ENCODE assay signal across 9 cellular contexts in the genomic region with DNA sequence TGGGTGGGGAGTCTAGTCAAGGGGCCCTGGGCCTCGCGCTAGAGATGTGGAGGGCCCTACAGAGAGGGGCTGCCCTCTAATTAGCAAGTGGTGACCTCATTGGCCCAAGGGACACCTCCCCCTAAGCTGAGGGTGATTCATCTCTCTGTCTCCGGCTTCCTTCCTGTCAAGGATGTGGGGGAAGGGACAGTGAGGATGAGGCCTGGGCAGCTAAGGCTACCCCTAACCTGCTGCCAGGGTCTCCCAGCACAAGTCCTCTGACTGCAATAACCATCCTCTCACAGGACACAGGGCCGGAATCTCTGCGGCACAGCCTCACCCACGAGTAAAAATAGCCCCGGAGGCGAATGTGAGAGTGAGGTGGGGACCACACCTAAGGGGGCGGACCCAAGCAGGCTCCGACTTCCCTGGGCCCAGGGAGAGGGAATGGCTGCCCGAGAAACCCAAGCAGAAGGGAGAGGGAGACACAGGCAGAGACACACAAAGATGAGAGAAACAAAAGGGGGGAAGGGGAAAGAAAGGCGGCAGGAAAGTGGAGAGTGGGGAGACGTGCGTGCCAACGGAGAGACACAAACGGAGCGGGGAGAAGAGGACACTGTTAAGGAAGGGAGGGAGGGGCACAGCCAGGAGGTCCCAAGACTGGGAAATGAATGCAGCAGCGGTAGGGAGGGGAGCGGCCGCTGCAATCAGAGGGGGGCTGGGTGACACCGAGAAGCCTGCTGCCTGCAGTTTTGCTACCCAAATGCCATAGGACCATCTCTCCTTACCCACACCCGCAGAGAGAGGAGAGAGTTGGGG. TPM values are rescaled to one million over a fixed set of nuclear protein-coding genes. Genes with fewer than 3 reads are reported as not detected.
DNase-seq lines count a peak whose midpoint lies in the region; ATAC-seq, FAIRE-seq and TF ChIP-seq lines count a peak whose summit lies in the region.
"Had no signal": no experiment of that assay in that cellular context is flagged by ENCODE, and none has a peak within 500 bp of the region (broad histone marks: within the 10 kb centered on the region; RNA-seq: fewer than 3 reads in every experiment).

No MANE protein-coding gene starts in this region.

- H2AFZ ChIP-seq in K562 (ENCODE audit: low read depth, low read length), result no peak overlapping the region

- H3K27ac ChIP-seq in K562 (ENCODE audit: extremely low read depth, low read depth, low read length), result peak overlapping the region; percentile 95

- peak overlapping the region; percentile 100 for H3K4me2 ChIP-seq in K562 (ENCODE audit: insufficient read depth, low read length)

- intact Hi-C loops in K562 (cut with micrococcal nuclease), result loop anchor here (1.0 to 10.0 kb wide), 4 partner anchors 32 to 240 kb away; a partner anchor contains a TSS

- DNase-seq in GM03348 (ENCODE audit: low spot score) (peak; percentile 80), HT1080 (ENCODE audit: low read depth) (peak; percentile 88), T-helper 22 cell (ENCODE audit: low read depth) (peak; percentile 67), K562 (ENCODE audit: extremely low read depth in 1 of 4, low spot score in 3 of 4) (peak; percentile 85 to 96 (median 90)), iPS-NIHi7 (ENCODE audit: extremely low spot score) (peak; percentile 82), epidermal melanocyte (ENCODE audit: insufficient read length, low spot score) (no peak), SHP77 (lab: John Stamatoyannopoulos, UW) (no peak)
- DNase-seq in stimulated activated CD4-positive, alpha-beta T cell treated with anti-CD3 and anti-CD28 coated beads, Interleukin-2, amount 100 ng/mL, for 24 hours, result peak; percentile 52 to 61

- H3K9ac ChIP-seq in K562 (ENCODE audit: insufficient read depth in 1 of 2, low read depth in 2 of 2, low read length in 2 of 2), result peak overlapping the region; percentile 99

- TF ChIP-seq POLR2A in K562 (conservative IDR thresholded peaks at IDR 0.05), result peak; percentile 88

- peak; percentile 48 for ATAC-seq in K562

- CTCF ChIA-PET in K562 (lab: Yijun Ruan, JAX; ENCODE audit: low intra/inter-chr PET ratio), result interaction anchor here (0.5 kb wide), 1 partner anchor 129 kb away, joined by 4 read pairs; no protein-coding TSS in a partner anchor

- H3K27me3 ChIP-seq in K562 (ENCODE audit: control insufficient read depth in 2 of 2, insufficient read depth in 2 of 2, low read length in 2 of 2), result no peaks in the 10 kb centered on the region

- H3K4me3 ChIP-seq in K562, result peak overlapping the region; percentile 77

- H3K9me1 ChIP-seq in K562 (ENCODE audit: control insufficient read depth, insufficient read depth, low read length), result no peaks in the 10 kb centered on the region

- H3K9me3 ChIP-seq in K562 (replicated peaks; ENCODE audit: control insufficient read depth, insufficient read depth, low read depth, low read length), result no peaks in the 10 kb centered on the region

- FAIRE-seq in K562 (lab: Jason Lieb, UNC), result peak; percentile 86
- FAIRE-seq: frontal cortex had no signal

- TF ChIP-seq RAD21 in K562 (CRISPR knock-in tag; conservative IDR thresholded peaks at IDR 0.05 in 1 of 2, IDR thresholded peaks at IDR 0.05 in 1 of 2), result no peak; a peak in 1 of 4 replicates

- TF ChIP-seq CTCF in K562 (IDR thresholded peaks at IDR 0.05 in 2 of 3, conservative IDR thresholded peaks at IDR 0.05 in 1 of 3; ENCODE audit: insufficient read depth in 2 of 3, low read depth in 1 of 3, low read length in 3 of 3), result no peak; a peak in 1 of 6 replicates

- in situ Hi-C loops in K562 (cut with MboI), result no loop called here

- peaks cover 56% of the 10 kb centered on the region for H3K36me3 ChIP-seq in K562 (ENCODE audit: control insufficient read depth, insufficient read depth, low read length)

- BruUV-seq in K562 (replicated peaks; lab: Mats Ljungman, UMichigan), result no TSS peak

- peaks cover 24% of the 10 kb centered on the region for H4K20me1 ChIP-seq in K562 (replicated peaks; ENCODE audit: control insufficient read depth, insufficient read depth, low read length)

- peaks cover 79% of the 10 kb centered on the region for H3K79me2 ChIP-seq in K562 (ENCODE audit: control insufficient read depth, insufficient read depth, low read length)

- POLR2A ChIA-PET in K562 (lab: Yijun Ruan, JAX), result interaction anchor here (0.5 to 13.1 kb wide), 29 partner anchors 9 to 216 kb away, joined by 3 to 236 read pairs (median 4); a partner anchor contains a TSS

- peak; percentile 88 for TF ChIP-seq EP300 in K562 (IDR thresholded peaks at IDR 0.05; ENCODE audit: low read length)

- H3K4me1 ChIP-seq in K562 (replicated peaks in 1 of 2; ENCODE audit: control insufficient read depth in 2 of 2, insufficient read depth in 2 of 2, low read length in 2 of 2), result peaks cover 43 to 54% of the 10 kb centered on the region in 2 experiments

- under 1% methylated on average over 22 of the region's 22 CpGs for WGBS in K562 (ENCODE audit: insufficient coverage, low coverage, missing lambda C conversion rate)

RNA-seq across cellular contexts. Expression of a gene that starts 1.4 kb away (rescaled TPM):
- total RNA-seq in HT1080 (2014; rRNA removed; shearing (Covaris generic)), result 1,383 and 1,400 TPM in 2 replicates
- polyA plus RNA-seq in HT1080 (2015; cell fraction: cytosol; rRNA removed), result 722 and 789 TPM in 2 replicates
- 539 and 564 TPM in 2 replicates for polyA plus RNA-seq in HT1080 (2015; cell fraction: nucleus; rRNA removed)
- total RNA-seq in K562 (2011; cell fraction: chromatin; rRNA removed; ENCODE audit: low replicate concordance), result 323 and 864 TPM in 2 replicates
- 1,156 and 1,371 TPM in 2 replicates for total RNA-seq in K562 (2011; cell fraction: nucleolus; rRNA removed)
- total RNA-seq in K562 (2011; cell fraction: nucleoplasm; rRNA removed), result 762 and 847 TPM in 2 replicates
- total RNA-seq in K562 (2014; rRNA removed) (1,815 and 2,459 TPM in 2 replicates), K562 (2014; rRNA removed; fragmentation: Illumina TruSeq; extraction: Trizol) (1,777 and 1,808 TPM in 2 replicates), K562 (2015; rRNA removed; fragmentation: Illumina TruSeq; extraction: Trizol) (1,968 and 1,998 TPM in 2 replicates), K562 (2021) (1,487 and 1,494 TPM in 2 replicates)
- polyA plus RNA-seq in K562 (2011; rRNA removed) (1,850 and 2,419 TPM in 2 replicates), K562 (2014; fragmentation: Illumina TruSeq; extraction: Trizol) (2,238 and 2,336 TPM in 2 replicates), K562 (2014; fragmentation: Nextera tagmentation; extraction: Ambion mirVana) (1,000 to 10,000 TPM; 1,267 to 1,594 TPM), K562 (2014; rRNA removed) (1,650 and 1,824 TPM in 2 replicates)
- 2,072 and 2,650 TPM in 2 replicates for polyA plus RNA-seq in K562 (2011; cell fraction: cytosol; rRNA removed)
- 706 and 710 TPM in 2 replicates for polyA plus RNA-seq in K562 (2011; cell fraction: nucleus; rRNA removed)
- polyA plus RNA-seq in K562 (2012), result 1,359 and 2,108 TPM in 2 replicates
- polyA minus RNA-seq in K562 (2011; rRNA and poly(A)+ RNA removed), result 1,034 and 1,248 TPM in 2 replicates
- polyA minus RNA-seq in K562 (2011; cell fraction: cytosol; rRNA and poly(A)+ RNA removed), result 611 and 812 TPM in 2 replicates
- 223 and 327 TPM in 2 replicates for polyA minus RNA-seq in K562 (2011; cell fraction: nucleus; rRNA and poly(A)+ RNA removed)

RNA-seq across cellular contexts. Expression of a gene that starts 4.9 kb away (rescaled TPM):
- 9.5 and 10.2 TPM in 2 replicates for total RNA-seq in HT1080 (2014; rRNA removed; shearing (Covaris generic))
- polyA plus RNA-seq in HT1080 (2015; cell fraction: cytosol; rRNA removed), result 6.3 and 6.8 TPM in 2 replicates
- 117 and 128 TPM in 2 replicates for polyA plus RNA-seq in HT1080 (2015; cell fraction: nucleus; rRNA removed)
- total RNA-seq in K562 (2011; cell fraction: chromatin; rRNA removed; ENCODE audit: low replicate concordance), result 1,865 and 2,284 TPM in 2 replicates
- total RNA-seq in K562 (2011; cell fraction: nucleolus; rRNA removed), result 827 and 897 TPM in 2 replicates
- 1,204 and 1,437 TPM in 2 replicates for total RNA-seq in K562 (2011; cell fraction: nucleoplasm; rRNA removed)
- total RNA-seq in K562 (2014; rRNA removed) (21.1 and 34.7 TPM in 2 replicates), K562 (2014; rRNA removed; fragmentation: Illumina TruSeq; extraction: Trizol) (46.6 and 47.6 TPM in 2 replicates), K562 (2015; rRNA removed; fragmentation: Illumina TruSeq; extraction: Trizol) (34.3 and 37.9 TPM in 2 replicates), K562 (2021) (75.4 and 82.7 TPM in 2 replicates)
- polyA plus RNA-seq in K562 (2011; rRNA removed) (104 and 202 TPM in 2 replicates), K562 (2014; fragmentation: Illumina TruSeq; extraction: Trizol) (52.5 and 52.8 TPM in 2 replicates), K562 (2014; fragmentation: Nextera tagmentation; extraction: Ambion mirVana) (10 to 100 TPM; 12.5 to 14.0 TPM), K562 (2014; rRNA removed) (80.2 and 84.7 TPM in 2 replicates)
- 42.0 and 70.8 TPM in 2 replicates for polyA plus RNA-seq in K562 (2011; cell fraction: cytosol; rRNA removed)
- polyA plus RNA-seq in K562 (2011; cell fraction: nucleus; rRNA removed), result 1,103 and 1,564 TPM in 2 replicates
- polyA plus RNA-seq in K562 (2012), result 30.9 and 84.7 TPM in 2 replicates
- 112 and 145 TPM in 2 replicates for polyA minus RNA-seq in K562 (2011; rRNA and poly(A)+ RNA removed)
- 40.0 and 59.2 TPM in 2 replicates for polyA minus RNA-seq in K562 (2011; cell fraction: cytosol; rRNA and poly(A)+ RNA removed)
- polyA minus RNA-seq in K562 (2011; cell fraction: nucleus; rRNA and poly(A)+ RNA removed), result 239 and 424 TPM in 2 replicates

RNA-seq across cellular contexts. Expression of a gene that starts 5.8 kb away (rescaled TPM):
- 36.0 and 36.2 TPM in 2 replicates for total RNA-seq in HT1080 (2014; rRNA removed; shearing (Covaris generic))
- 27.0 and 28.8 TPM in 2 replicates for polyA plus RNA-seq in HT1080 (2015; cell fraction: cytosol; rRNA removed)
- 39.8 and 42.5 TPM in 2 replicates for polyA plus RNA-seq in HT1080 (2015; cell fraction: nucleus; rRNA removed)
- total RNA-seq in K562 (2011; cell fraction: chromatin; rRNA removed; ENCODE audit: low replicate concordance), result 32.6 and 90.1 TPM in 2 replicates
- total RNA-seq in K562 (2011; cell fraction: nucleolus; rRNA removed), result 71.7 and 82.4 TPM in 2 replicates
- 58.1 and 66.3 TPM in 2 replicates for total RNA-seq in K562 (2011; cell fraction: nucleoplasm; rRNA removed)
- total RNA-seq in K562 (2014; rRNA removed) (45.4 and 59.1 TPM in 2 replicates), K562 (2014; rRNA removed; fragmentation: Illumina TruSeq; extraction: Trizol) (10.6 and 12.7 TPM in 2 replicates), K562 (2015; rRNA removed; fragmentation: Illumina TruSeq; extraction: Trizol) (32.3 and 34.6 TPM in 2 replicates), K562 (2021) (31.4 and 36.3 TPM in 2 replicates)
- polyA plus RNA-seq in K562 (2011; rRNA removed) (21.4 and 30.4 TPM in 2 replicates), K562 (2014; fragmentation: Illumina TruSeq; extraction: Trizol) (15.6 and 29.3 TPM in 2 replicates), K562 (2014; fragmentation: Nextera tagmentation; extraction: Ambion mirVana) (1 to 10 TPM; 1.8 to 3.4 TPM), K562 (2014; rRNA removed) (36.2 and 42.1 TPM in 2 replicates)
- 43.7 and 63.5 TPM in 2 replicates for polyA plus RNA-seq in K562 (2011; cell fraction: cytosol; rRNA removed)
- 124 and 167 TPM in 2 replicates for polyA plus RNA-seq in K562 (2011; cell fraction: nucleus; rRNA removed)
- polyA plus RNA-seq in K562 (2012), result 54.5 and 69.9 TPM in 2 replicates
- 3.4 and 4.6 TPM in 2 replicates for polyA minus RNA-seq in K562 (2011; rRNA and poly(A)+ RNA removed)
- polyA minus RNA-seq in K562 (2011; cell fraction: cytosol; rRNA and poly(A)+ RNA removed), result 9.1 and 12.9 TPM in 2 replicates
- 21.1 and 26.4 TPM in 2 replicates for polyA minus RNA-seq in K562 (2011; cell fraction: nucleus; rRNA and poly(A)+ RNA removed)

RNA-seq across cellular contexts. Expression of a gene that starts 11.7 kb away (rescaled TPM):
- not detected in 2 replicates for total RNA-seq in HT1080 (2014; rRNA removed; shearing (Covaris generic))
- not detected in 2 replicates for polyA plus RNA-seq in HT1080 (2015; cell fraction: cytosol; rRNA removed)
- not detected in 2 replicates for polyA plus RNA-seq in HT1080 (2015; cell fraction: nucleus; rRNA removed)
- total RNA-seq in K562 (2011; cell fraction: chromatin; rRNA removed; ENCODE audit: low replicate concordance), result 0.23 and 0.79 TPM in 2 replicates
- 0.79 and 0.83 TPM in 2 replicates for total RNA-seq in K562 (2011; cell fraction: nucleolus; rRNA removed)
- 0.73 and 1.4 TPM in 2 replicates for total RNA-seq in K562 (2011; cell fraction: nucleoplasm; rRNA removed)
- total RNA-seq in K562 (2014; rRNA removed) (0.45 TPM in 1 of 2 replicates, not detected in the other), K562 (2014; rRNA removed; fragmentation: Illumina TruSeq; extraction: Trizol) (0.11 and 0.13 TPM in 2 replicates), K562 (2015; rRNA removed; fragmentation: Illumina TruSeq; extraction: Trizol) (0.14 TPM in 1 of 2 replicates, not detected in the other), K562 (2021) (0.47 and 0.75 TPM in 2 replicates)
- polyA plus RNA-seq in K562 (2011; rRNA removed) (0.24 and 0.30 TPM in 2 replicates), K562 (2014; fragmentation: Illumina TruSeq; extraction: Trizol) (0.75 and 0.77 TPM in 2 replicates), K562 (2014; fragmentation: Nextera tagmentation; extraction: Ambion mirVana) (under 1 TPM; 0.15 to 0.32 TPM), K562 (2014; rRNA removed) (0.27 and 1.2 TPM in 2 replicates)
- polyA plus RNA-seq in K562 (2011; cell fraction: cytosol; rRNA removed), result 0.36 and 0.44 TPM in 2 replicates
- 0.80 and 2.1 TPM in 2 replicates for polyA plus RNA-seq in K562 (2011; cell fraction: nucleus; rRNA removed)
- polyA plus RNA-seq in K562 (2012), result 0.73 and 1.2 TPM in 2 replicates
- polyA minus RNA-seq in K562 (2011; rRNA and poly(A)+ RNA removed), result 0.18 TPM in 1 of 2 replicates, not detected in the other
- polyA minus RNA-seq in K562 (2011; cell fraction: cytosol; rRNA and poly(A)+ RNA removed), result 0.48 TPM in 1 of 2 replicates, not detected in the other
- polyA minus RNA-seq in K562 (2011; cell fraction: nucleus; rRNA and poly(A)+ RNA removed), result 0.33 and 0.40 TPM in 2 replicates
- total RNA-seq: frontal cortex had no signal

RNA-seq across cellular contexts. Expression of a gene that starts 13.4 kb away (rescaled TPM):
- total RNA-seq in HT1080 (2014; rRNA removed; shearing (Covaris generic)), result not detected in 2 replicates
- not detected in 2 replicates for polyA plus RNA-seq in HT1080 (2015; cell fraction: cytosol; rRNA removed)
- 0.28 TPM in 1 of 2 replicates, not detected in the other for polyA plus RNA-seq in HT1080 (2015; cell fraction: nucleus; rRNA removed)
- total RNA-seq in K562 (2011; cell fraction: chromatin; rRNA removed; ENCODE audit: low replicate concordance), result 2.3 and 4.9 TPM in 2 replicates
- 1.8 and 2.0 TPM in 2 replicates for total RNA-seq in K562 (2011; cell fraction: nucleolus; rRNA removed)
- 3.0 and 6.3 TPM in 2 replicates for total RNA-seq in K562 (2011; cell fraction: nucleoplasm; rRNA removed)
- total RNA-seq in K562 (2014; rRNA removed) (not detected in 2 replicates), K562 (2014; rRNA removed; fragmentation: Illumina TruSeq; extraction: Trizol) (not detected in 2 replicates), K562 (2015; rRNA removed; fragmentation: Illumina TruSeq; extraction: Trizol) (not detected in 2 replicates), K562 (2021) (0.20 TPM in 1 of 2 replicates, not detected in the other)
- polyA plus RNA-seq in K562 (2011; rRNA removed) (0.20 and 0.35 TPM in 2 replicates), K562 (2014; fragmentation: Illumina TruSeq; extraction: Trizol) (0.33 TPM in 1 of 2 replicates, not detected in the other), K562 (2014; fragmentation: Nextera tagmentation; extraction: Ambion mirVana) (under 1 TPM in 1 of 2 experiments, not detected in 1; 0.06 TPM), K562 (2014; rRNA removed) (0.09 TPM in 1 of 2 replicates, not detected in the other)
- polyA plus RNA-seq in K562 (2011; cell fraction: cytosol; rRNA removed), result 0.32 and 0.40 TPM in 2 replicates
- polyA plus RNA-seq in K562 (2011; cell fraction: nucleus; rRNA removed), result 2.0 and 2.1 TPM in 2 replicates
- 0.14 and 0.48 TPM in 2 replicates for polyA plus RNA-seq in K562 (2012)
- polyA minus RNA-seq in K562 (2011; rRNA and poly(A)+ RNA removed), result not detected in 2 replicates
- not detected in 2 replicates for polyA minus RNA-seq in K562 (2011; cell fraction: cytosol; rRNA and poly(A)+ RNA removed)
- polyA minus RNA-seq in K562 (2011; cell fraction: nucleus; rRNA and poly(A)+ RNA removed), result 0.54 and 0.56 TPM in 2 replicates
- total RNA-seq: frontal cortex had no signal

Comparison
In these comparisons a context has a peak if more than half of its experiments do, and no peak if none do; other contexts are left out.
1. DNase-seq: peak in GM03348 (single experiment), HT1080 (single experiment), T-helper 22 cell (single experiment), K562 (4 of 4), iPS-NIHi7 (single experiment) and stimulated activated CD4-positive, alpha-beta T cell treated with anti-CD3 and anti-CD28 coated beads, Interleukin-2, amount 100 ng/mL, for 24 hours (2 of 2); none in epidermal melanocyte (single experiment) and SHP77 (0 of 2).